Comparison of ENCODE assay signal across 1 cellular context in the genomic region with DNA sequence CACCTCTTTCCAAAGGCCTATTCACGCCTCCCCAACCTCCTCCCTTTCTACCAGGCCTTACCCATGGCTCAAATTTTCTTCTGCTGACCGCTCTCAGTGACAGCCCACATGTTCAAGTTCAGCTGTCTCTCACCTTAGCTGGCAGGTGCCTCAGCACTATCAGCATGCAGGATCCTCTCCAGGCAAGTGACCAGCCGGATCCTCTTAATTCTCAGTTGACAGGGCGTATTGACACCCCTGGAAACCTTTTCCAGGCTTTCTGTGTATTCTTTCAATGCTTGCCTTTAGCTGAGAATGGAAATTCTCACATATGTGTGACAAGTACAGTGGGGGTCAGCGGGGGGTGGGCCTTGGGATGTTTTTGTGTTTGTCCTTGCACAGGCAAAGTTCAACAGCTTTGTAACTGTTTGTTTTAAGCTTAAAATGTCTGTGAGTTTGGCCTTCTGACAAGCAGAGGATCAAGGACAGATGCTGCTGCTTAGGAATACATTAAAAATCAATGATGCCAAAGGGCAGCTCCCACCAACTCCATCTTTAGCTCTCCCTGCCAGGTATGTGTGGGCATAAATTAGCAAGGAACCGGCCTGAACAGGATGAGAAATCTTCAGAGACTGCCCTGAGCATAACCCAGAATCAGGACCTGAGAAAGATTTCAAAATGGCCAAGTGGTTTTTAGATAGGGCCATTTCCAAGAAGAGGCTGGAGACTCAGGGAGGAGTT.
TF ChIP-seq lines count a peak whose summit lies in the region.

No MANE protein-coding gene starts in this region.

TF ChIP-seq in HepG2, 621 proteins besides CTCF, POLR2A, EP300 and RAD21 (continued from another document and continues in another):
- TF ChIP-seq, protein P1, sequence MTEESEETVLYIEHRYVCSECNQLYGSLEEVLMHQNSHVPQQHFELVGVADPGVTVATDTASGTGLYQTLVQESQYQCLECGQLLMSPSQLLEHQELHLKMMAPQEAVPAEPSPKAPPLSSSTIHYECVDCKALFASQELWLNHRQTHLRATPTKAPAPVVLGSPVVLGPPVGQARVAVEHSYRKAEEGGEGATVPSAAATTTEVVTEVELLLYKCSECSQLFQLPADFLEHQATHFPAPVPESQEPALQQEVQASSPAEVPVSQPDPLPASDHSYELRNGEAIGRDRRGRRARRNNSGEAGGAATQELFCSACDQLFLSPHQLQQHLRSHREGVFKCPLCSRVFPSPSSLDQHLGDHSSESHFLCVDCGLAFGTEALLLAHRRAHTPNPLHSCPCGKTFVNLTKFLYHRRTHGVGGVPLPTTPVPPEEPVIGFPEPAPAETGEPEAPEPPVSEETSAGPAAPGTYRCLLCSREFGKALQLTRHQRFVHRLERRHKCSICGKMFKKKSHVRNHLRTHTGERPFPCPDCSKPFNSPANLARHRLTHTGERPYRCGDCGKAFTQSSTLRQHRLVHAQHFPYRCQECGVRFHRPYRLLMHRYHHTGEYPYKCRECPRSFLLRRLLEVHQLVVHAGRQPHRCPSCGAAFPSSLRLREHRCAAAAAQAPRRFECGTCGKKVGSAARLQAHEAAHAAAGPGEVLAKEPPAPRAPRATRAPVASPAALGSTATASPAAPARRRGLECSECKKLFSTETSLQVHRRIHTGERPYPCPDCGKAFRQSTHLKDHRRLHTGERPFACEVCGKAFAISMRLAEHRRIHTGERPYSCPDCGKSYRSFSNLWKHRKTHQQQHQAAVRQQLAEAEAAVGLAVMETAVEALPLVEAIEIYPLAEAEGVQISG (CRISPR knock-in tag; IDR thresholded peaks at IDR 0.05), result peak; percentile 74
- TF ChIP-seq MEIS1 (CRISPR knock-in tag; IDR thresholded peaks at IDR 0.05; ENCODE audit: borderline replicate concordance) (peak; percentile 94; the same call in 1 of the 2 replicates), ZNF253 (CRISPR knock-in tag; IDR thresholded peaks at IDR 0.05; ENCODE audit: borderline replicate concordance) (no peak), FOXO1 (CRISPR knock-in tag; IDR thresholded peaks at IDR 0.05) (peak; percentile 91), ZNF251 (CRISPR knock-in tag; IDR thresholded peaks at IDR 0.05) (no peak), ZNF317 (CRISPR knock-in tag; IDR thresholded peaks at IDR 0.05) (peak; percentile 62; the same call in 1 of the 2 replicates), RARG (CRISPR knock-in tag; IDR thresholded peaks at IDR 0.05; ENCODE audit: low read depth) (no peak), RXRA (CRISPR knock-in tag; IDR thresholded peaks at IDR 0.05) (peak; percentile 90), ZSCAN9 (CRISPR knock-in tag; IDR thresholded peaks at IDR 0.05; ENCODE audit: borderline replicate concordance) (peak; percentile 61; the same call in 1 of the 2 replicates), STAG1 (CRISPR knock-in tag; IDR thresholded peaks at IDR 0.05) (peak; percentile 7; the same call in 1 of the 2 replicates), ZNF709 (CRISPR knock-in tag; IDR thresholded peaks at IDR 0.05) (peak; percentile 75), NFIC (IDR thresholded peaks at IDR 0.05; ENCODE audit: low read length) (peak; percentile 90), ZNF205 (CRISPR knock-in tag; IDR thresholded peaks at IDR 0.05) (0 out of 2 replicates have a peak, but pooled peaks have one; percentile 63), ZNF720 (CRISPR knock-in tag; IDR thresholded peaks at IDR 0.05) (no peak), PRPF4 (IDR thresholded peaks at IDR 0.05; ENCODE audit: low read depth, low read length, poor library complexity, severe bottlenecking) (peak; percentile 11), PHB2 (IDR thresholded peaks at IDR 0.05; ENCODE audit: partially characterized antibody) (no peak), ZNF124 (CRISPR knock-in tag; IDR thresholded peaks at IDR 0.05) (no peak; the same call in 1 of the 2 replicates), ZSCAN30 (CRISPR knock-in tag; IDR thresholded peaks at IDR 0.05) (no peak), NFE2 (CRISPR knock-in tag; IDR thresholded peaks at IDR 0.05) (no peak), TEAD2 (CRISPR knock-in tag; IDR thresholded peaks at IDR 0.05) (no peak), ZNF337 (CRISPR knock-in tag; IDR thresholded peaks at IDR 0.05; ENCODE audit: borderline replicate concordance, low read depth) (no peak), MIER3 (CRISPR knock-in tag; IDR thresholded peaks at IDR 0.05; ENCODE audit: borderline replicate concordance) (peak; percentile 78; the same call in 1 of the 2 replicates), FOXA3 (CRISPR knock-in tag; IDR thresholded peaks at IDR 0.05) (peak; percentile 92)
- TF ChIP-seq, protein P2, sequence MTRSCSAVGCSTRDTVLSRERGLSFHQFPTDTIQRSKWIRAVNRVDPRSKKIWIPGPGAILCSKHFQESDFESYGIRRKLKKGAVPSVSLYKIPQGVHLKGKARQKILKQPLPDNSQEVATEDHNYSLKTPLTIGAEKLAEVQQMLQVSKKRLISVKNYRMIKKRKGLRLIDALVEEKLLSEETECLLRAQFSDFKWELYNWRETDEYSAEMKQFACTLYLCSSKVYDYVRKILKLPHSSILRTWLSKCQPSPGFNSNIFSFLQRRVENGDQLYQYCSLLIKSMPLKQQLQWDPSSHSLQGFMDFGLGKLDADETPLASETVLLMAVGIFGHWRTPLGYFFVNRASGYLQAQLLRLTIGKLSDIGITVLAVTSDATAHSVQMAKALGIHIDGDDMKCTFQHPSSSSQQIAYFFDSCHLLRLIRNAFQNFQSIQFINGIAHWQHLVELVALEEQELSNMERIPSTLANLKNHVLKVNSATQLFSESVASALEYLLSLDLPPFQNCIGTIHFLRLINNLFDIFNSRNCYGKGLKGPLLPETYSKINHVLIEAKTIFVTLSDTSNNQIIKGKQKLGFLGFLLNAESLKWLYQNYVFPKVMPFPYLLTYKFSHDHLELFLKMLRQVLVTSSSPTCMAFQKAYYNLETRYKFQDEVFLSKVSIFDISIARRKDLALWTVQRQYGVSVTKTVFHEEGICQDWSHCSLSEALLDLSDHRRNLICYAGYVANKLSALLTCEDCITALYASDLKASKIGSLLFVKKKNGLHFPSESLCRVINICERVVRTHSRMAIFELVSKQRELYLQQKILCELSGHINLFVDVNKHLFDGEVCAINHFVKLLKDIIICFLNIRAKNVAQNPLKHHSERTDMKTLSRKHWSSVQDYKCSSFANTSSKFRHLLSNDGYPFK (CRISPR knock-in tag; IDR thresholded peaks at IDR 0.05; ENCODE audit: borderline replicate concordance), result peak; percentile 40; the same call in 1 of the 2 replicates
- TF ChIP-seq, protein P3, sequence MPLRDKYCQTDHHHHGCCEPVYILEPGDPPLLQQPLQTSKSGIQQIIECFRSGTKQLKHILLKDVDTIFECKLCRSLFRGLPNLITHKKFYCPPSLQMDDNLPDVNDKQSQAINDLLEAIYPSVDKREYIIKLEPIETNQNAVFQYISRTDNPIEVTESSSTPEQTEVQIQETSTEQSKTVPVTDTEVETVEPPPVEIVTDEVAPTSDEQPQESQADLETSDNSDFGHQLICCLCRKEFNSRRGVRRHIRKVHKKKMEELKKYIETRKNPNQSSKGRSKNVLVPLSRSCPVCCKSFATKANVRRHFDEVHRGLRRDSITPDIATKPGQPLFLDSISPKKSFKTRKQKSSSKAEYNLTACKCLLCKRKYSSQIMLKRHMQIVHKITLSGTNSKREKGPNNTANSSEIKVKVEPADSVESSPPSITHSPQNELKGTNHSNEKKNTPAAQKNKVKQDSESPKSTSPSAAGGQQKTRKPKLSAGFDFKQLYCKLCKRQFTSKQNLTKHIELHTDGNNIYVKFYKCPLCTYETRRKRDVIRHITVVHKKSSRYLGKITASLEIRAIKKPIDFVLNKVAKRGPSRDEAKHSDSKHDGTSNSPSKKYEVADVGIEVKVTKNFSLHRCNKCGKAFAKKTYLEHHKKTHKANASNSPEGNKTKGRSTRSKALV (CRISPR knock-in tag; IDR thresholded peaks at IDR 0.05), result peak; percentile 81
- TF ChIP-seq, protein P4, sequence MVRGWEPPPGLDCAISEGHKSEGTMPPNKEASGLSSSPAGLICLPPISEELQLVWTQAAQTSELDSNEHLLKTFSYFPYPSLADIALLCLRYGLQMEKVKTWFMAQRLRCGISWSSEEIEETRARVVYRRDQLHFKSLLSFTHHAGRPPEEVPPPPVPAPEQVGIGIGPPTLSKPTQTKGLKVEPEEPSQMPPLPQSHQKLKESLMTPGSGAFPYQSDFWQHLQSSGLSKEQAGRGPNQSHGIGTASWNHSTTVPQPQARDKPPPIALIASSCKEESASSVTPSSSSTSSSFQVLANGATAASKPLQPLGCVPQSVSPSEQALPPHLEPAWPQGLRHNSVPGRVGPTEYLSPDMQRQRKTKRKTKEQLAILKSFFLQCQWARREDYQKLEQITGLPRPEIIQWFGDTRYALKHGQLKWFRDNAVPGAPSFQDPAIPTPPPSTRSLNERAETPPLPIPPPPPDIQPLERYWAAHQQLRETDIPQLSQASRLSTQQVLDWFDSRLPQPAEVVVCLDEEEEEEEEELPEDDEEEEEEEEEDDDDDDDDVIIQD (CRISPR knock-in tag; IDR thresholded peaks at IDR 0.05; ENCODE audit: low read depth), result peak; percentile 57; the same call in 1 of the 2 replicates
- TF ChIP-seq, protein P5, sequence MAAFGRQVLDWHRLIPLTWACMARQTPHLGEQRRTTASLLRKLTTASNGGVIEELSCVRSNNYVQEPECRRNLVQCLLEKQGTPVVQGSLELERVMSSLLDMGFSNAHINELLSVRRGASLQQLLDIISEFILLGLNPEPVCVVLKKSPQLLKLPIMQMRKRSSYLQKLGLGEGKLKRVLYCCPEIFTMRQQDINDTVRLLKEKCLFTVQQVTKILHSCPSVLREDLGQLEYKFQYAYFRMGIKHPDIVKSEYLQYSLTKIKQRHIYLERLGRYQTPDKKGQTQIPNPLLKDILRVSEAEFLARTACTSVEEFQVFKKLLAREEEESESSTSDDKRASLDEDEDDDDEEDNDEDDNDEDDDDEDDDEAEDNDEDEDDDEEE (CRISPR knock-in tag; IDR thresholded peaks at IDR 0.05), result 0 out of 2 replicates have a peak, but pooled peaks have one; percentile 18
- TF ChIP-seq, protein P6, sequence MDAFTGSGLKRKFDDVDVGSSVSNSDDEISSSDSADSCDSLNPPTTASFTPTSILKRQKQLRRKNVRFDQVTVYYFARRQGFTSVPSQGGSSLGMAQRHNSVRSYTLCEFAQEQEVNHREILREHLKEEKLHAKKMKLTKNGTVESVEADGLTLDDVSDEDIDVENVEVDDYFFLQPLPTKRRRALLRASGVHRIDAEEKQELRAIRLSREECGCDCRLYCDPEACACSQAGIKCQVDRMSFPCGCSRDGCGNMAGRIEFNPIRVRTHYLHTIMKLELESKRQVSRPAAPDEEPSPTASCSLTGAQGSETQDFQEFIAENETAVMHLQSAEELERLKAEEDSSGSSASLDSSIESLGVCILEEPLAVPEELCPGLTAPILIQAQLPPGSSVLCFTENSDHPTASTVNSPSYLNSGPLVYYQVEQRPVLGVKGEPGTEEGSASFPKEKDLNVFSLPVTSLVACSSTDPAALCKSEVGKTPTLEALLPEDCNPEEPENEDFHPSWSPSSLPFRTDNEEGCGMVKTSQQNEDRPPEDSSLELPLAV (CRISPR knock-in tag; conservative IDR thresholded peaks at IDR 0.05; ENCODE audit: low read depth), result no peak
- TF ChIP-seq, protein P7, sequence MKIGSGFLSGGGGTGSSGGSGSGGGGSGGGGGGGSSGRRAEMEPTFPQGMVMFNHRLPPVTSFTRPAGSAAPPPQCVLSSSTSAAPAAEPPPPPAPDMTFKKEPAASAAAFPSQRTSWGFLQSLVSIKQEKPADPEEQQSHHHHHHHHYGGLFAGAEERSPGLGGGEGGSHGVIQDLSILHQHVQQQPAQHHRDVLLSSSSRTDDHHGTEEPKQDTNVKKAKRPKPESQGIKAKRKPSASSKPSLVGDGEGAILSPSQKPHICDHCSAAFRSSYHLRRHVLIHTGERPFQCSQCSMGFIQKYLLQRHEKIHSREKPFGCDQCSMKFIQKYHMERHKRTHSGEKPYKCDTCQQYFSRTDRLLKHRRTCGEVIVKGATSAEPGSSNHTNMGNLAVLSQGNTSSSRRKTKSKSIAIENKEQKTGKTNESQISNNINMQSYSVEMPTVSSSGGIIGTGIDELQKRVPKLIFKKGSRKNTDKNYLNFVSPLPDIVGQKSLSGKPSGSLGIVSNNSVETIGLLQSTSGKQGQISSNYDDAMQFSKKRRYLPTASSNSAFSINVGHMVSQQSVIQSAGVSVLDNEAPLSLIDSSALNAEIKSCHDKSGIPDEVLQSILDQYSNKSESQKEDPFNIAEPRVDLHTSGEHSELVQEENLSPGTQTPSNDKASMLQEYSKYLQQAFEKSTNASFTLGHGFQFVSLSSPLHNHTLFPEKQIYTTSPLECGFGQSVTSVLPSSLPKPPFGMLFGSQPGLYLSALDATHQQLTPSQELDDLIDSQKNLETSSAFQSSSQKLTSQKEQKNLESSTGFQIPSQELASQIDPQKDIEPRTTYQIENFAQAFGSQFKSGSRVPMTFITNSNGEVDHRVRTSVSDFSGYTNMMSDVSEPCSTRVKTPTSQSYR (CRISPR knock-in tag; IDR thresholded peaks at IDR 0.05; ENCODE audit: borderline replicate concordance), result peak; percentile 94
- TF ChIP-seq, protein P8, sequence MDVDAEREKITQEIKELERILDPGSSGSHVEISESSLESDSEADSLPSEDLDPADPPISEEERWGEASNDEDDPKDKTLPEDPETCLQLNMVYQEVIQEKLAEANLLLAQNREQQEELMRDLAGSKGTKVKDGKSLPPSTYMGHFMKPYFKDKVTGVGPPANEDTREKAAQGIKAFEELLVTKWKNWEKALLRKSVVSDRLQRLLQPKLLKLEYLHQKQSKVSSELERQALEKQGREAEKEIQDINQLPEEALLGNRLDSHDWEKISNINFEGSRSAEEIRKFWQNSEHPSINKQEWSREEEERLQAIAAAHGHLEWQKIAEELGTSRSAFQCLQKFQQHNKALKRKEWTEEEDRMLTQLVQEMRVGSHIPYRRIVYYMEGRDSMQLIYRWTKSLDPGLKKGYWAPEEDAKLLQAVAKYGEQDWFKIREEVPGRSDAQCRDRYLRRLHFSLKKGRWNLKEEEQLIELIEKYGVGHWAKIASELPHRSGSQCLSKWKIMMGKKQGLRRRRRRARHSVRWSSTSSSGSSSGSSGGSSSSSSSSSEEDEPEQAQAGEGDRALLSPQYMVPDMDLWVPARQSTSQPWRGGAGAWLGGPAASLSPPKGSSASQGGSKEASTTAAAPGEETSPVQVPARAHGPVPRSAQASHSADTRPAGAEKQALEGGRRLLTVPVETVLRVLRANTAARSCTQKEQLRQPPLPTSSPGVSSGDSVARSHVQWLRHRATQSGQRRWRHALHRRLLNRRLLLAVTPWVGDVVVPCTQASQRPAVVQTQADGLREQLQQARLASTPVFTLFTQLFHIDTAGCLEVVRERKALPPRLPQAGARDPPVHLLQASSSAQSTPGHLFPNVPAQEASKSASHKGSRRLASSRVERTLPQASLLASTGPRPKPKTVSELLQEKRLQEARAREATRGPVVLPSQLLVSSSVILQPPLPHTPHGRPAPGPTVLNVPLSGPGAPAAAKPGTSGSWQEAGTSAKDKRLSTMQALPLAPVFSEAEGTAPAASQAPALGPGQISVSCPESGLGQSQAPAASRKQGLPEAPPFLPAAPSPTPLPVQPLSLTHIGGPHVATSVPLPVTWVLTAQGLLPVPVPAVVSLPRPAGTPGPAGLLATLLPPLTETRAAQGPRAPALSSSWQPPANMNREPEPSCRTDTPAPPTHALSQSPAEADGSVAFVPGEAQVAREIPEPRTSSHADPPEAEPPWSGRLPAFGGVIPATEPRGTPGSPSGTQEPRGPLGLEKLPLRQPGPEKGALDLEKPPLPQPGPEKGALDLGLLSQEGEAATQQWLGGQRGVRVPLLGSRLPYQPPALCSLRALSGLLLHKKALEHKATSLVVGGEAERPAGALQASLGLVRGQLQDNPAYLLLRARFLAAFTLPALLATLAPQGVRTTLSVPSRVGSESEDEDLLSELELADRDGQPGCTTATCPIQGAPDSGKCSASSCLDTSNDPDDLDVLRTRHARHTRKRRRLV (CRISPR knock-in tag; IDR thresholded peaks at IDR 0.05), result 0 out of 2 replicates have a peak, but pooled peaks have one; percentile 48
